Comparison of ENCODE assay signal across 23 cellular contexts in the genomic region with DNA sequence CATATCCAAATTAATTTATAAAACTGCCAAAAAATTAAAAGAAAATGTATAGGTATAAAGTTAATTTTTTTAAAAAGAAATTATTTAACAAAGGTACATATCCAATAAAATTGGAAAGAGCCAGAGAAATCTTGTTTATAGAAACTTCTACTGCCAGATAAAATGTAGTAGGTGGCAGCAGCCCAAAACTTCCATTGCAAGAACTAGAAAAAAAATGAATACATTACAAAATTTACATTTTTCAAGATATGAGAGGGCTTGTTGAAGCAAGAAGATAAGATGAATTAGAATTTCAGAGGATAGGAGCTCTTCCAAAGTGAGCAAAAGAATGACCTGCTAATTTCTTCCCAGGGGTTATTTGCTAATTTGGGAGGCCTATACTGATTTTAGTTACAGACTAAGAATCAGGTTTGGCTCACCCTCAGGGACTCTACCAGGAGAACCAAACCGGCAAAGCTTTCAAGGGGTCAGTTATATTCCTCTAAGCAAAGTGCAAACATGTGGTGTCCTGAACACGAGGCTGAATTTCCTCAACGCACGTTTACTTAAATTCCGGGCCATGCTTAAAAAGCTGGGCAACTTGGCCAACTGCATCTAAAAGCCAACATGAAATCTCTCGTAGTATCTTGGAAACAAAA. TPM values are rescaled to one million over a fixed set of nuclear protein-coding genes. Genes with fewer than 3 reads are reported as not detected.
DNase-seq lines count a peak whose midpoint lies in the region; FAIRE-seq and TF ChIP-seq lines count a peak whose summit lies in the region.
"Had no signal": no experiment of that assay in that cellular context is flagged by ENCODE, and none has a peak within 500 bp of the region (broad histone marks: within the 10 kb centered on the region; RNA-seq: fewer than 3 reads in every experiment).

No MANE protein-coding gene starts in this region.

- peaks cover 3% of the 10 kb centered on the region for H3K9me3 Mint-ChIP-seq in glutamatergic neuron (ENCODE audit: unreplicated experiment)

- no peak for TF ChIP-seq CTCF in glutamatergic neuron (IDR thresholded peaks at IDR 0.05; ENCODE audit: partially characterized antibody, unreplicated experiment)
- no peak for TF ChIP-seq CTCF in coronary artery (IDR thresholded peaks at IDR 0.05)

- peaks cover 21% of the 10 kb centered on the region for H3K4me1 Mint-ChIP-seq in glutamatergic neuron (ENCODE audit: low read depth, unreplicated experiment)
- H3K4me1 Mint-ChIP-seq: CD4-positive, CD25-positive, alpha-beta regulatory T cell had no signal

- no peak overlapping the region for H3K27ac ChIP-seq in coronary artery
- H3K27ac ChIP-seq: BLaER1 had no signal

- peaks cover 17% of the 10 kb centered on the region for H3K36me3 Mint-ChIP-seq in glutamatergic neuron (ENCODE audit: unreplicated experiment)

- FAIRE-seq in G401.6 (lab: Jason Lieb, UNC) (peak; percentile 66), colon (lab: Jason Lieb, UNC) (peak; percentile 70), frontal cortex (lab: Jason Lieb, UNC) (no peak)
- FAIRE-seq: GM12878 had no signal

- DNase-seq in NCI-H69 (lab: John Stamatoyannopoulos, UW) (peak; percentile 5), glutamatergic neuron (no peak), frontal cortex (ENCODE audit: low spot score in 2 of 2) (no peak), coronary artery (ENCODE audit: low spot score) (no peak), Ammon's horn (ENCODE audit: low spot score) (no peak)
- no peak for DNase-seq in activated effector memory CD4-positive, alpha-beta T cell treated with Interleukin-2 at 50 U/mL for 16 hours
- DNase-seq: CD4-positive, CD25-positive, alpha-beta regulatory T cell; DMS53; GOT3; HCEC 1CT; NCI-H1048; NCI-H1417; NCI-H1694; NCI-H2029 treated with DMSO at 0.1 percent for 48 hours; NCI-H345; NCI-H524; NCI-H82; RPMI8226; SHP77 had no signal

- no peak overlapping the region for H3K27ac Mint-ChIP-seq in glutamatergic neuron (ENCODE audit: unreplicated experiment)
- H3K27ac Mint-ChIP-seq: CD4-positive, CD25-positive, alpha-beta regulatory T cell had no signal

- peak overlapping the region; percentile 8 for H3K4me3 Mint-ChIP-seq in glutamatergic neuron (ENCODE audit: unreplicated experiment)

- no peak overlapping the region for H3K4me3 ChIP-seq in coronary artery
- H3K4me3 ChIP-seq: BLaER1, GM12878 had no signal

- H3K27me3 Mint-ChIP-seq in glutamatergic neuron (ENCODE audit: unreplicated experiment): peaks cover 4% of the 10 kb centered on the region
- H3K27me3 Mint-ChIP-seq: CD4-positive, CD25-positive, alpha-beta regulatory T cell had no signal

RNA-seq across cellular contexts. Expression of gene ANKRD50, which starts 17.5 kb away (rescaled TPM):
- total RNA-seq in glutamatergic neuron (ENCODE audit: unreplicated experiment) (58.9 TPM), frontal cortex (84.8 TPM)
